ENCODE assay signal across 10 cellular contexts in the genomic region with DNA sequence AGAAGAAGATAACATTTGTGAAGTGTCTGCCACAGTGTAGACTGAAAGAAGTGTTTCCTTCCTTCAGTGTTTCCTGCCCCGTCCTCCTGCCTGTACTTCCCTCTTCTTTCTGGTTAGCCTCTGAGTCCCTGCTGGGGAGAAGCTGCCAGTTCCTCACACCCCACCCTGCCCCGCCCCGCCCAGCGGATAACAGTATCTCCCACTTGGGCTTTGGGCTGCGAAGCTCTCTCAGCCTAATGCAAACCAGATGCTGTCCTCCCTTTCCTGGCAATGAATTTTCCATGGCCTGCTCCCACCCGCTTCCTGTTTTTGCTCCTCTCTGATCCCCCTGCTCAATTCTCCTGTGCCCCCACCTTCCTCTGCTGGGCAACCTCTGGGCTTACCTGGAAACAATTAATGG. TPM values are rescaled to one million over a fixed set of nuclear protein-coding genes. Genes with fewer than 3 reads are reported as not detected.
A peak's percentile ranks its signal among the peaks of the same experiment; 100 is the strongest.
DNase-seq lines count a peak whose midpoint lies in the region; ATAC-seq and TF ChIP-seq lines count a peak whose summit lies in the region.
"Had no signal": no experiment of that assay in that cellular context is flagged by ENCODE, and none has a peak within 500 bp of the region (broad histone marks: within the 10 kb centered on the region; RNA-seq: fewer than 3 reads in every experiment).

No MANE protein-coding gene starts in this region.

- peaks cover 8% of the 10 kb centered on the region for H3K9me3 Mint-ChIP-seq in nephron progenitor cell
- H3K9me3 Mint-ChIP-seq: activated naive CD8-positive, alpha-beta T cell treated with anti-CD3 and anti-CD28 coated beads for 36 hours; neural crest cell had no signal

- no peaks in the 10 kb centered on the region for H4K20me1 ChIP-seq in fibroblast of lung (ENCODE audit: control insufficient read depth, extremely low read depth, insufficient read depth, low read length)

- H3K4me3 Mint-ChIP-seq in nephron progenitor cell: peak overlapping the region; percentile 59
- H3K4me3 Mint-ChIP-seq: activated naive CD8-positive, alpha-beta T cell treated with anti-CD3 and anti-CD28 coated beads for 36 hours; neural crest cell had no signal

- DNase-seq in AG10803 (ENCODE audit: low read depth): peak; percentile 84
- peak; percentile 23 for DNase-seq in OCI-M2 (lab: John Stamatoyannopoulos, UW; ENCODE audit: unreplicated experiment)
- peak; percentile 51 to 82 for DNase-seq in fibroblast of lung (ENCODE audit: low read depth in 2 of 2)
- peak; percentile 55 for DNase-seq in nephron progenitor cell
- no peak for DNase-seq in NCI-H1048 (lab: John Stamatoyannopoulos, UW)
- no peak for DNase-seq in activated naive CD4-positive, alpha-beta T cell treated with Interleukin-2 at 50 U/mL for 16 hours
- no peak for DNase-seq in ecto neural progenitor cell (ENCODE audit: low spot score)
- DNase-seq: activated naive CD8-positive, alpha-beta T cell treated with anti-CD3 and anti-CD28 coated beads for 36 hours had no signal

- H3K9ac ChIP-seq in fibroblast of lung (ENCODE audit: insufficient read depth, low read length): no peak overlapping the region

- H3K36me3 Mint-ChIP-seq in nephron progenitor cell (ENCODE audit: low read depth): no peaks in the 10 kb centered on the region
- H3K36me3 Mint-ChIP-seq: activated naive CD8-positive, alpha-beta T cell treated with anti-CD3 and anti-CD28 coated beads for 36 hours had no signal

- H3K36me3 ChIP-seq in fibroblast of lung (ENCODE audit: control insufficient read depth, insufficient read depth, low read length): no peaks in the 10 kb centered on the region

- no peaks in the 10 kb centered on the region for H3K79me2 ChIP-seq in fibroblast of lung (ENCODE audit: control insufficient read depth, insufficient read depth, low read length)

- H3K9me3 ChIP-seq in fibroblast of lung (ENCODE audit: control insufficient read depth, insufficient read depth, low read depth, low read length): no peaks in the 10 kb centered on the region

- peaks cover 8% of the 10 kb centered on the region for H3K27me3 ChIP-seq in fibroblast of lung (ENCODE audit: control insufficient read depth, insufficient read depth, low read length)

- TF ChIP-seq CTCF in AG10803 (conservative IDR thresholded peaks at IDR 0.05; ENCODE audit: low read length) (no peak), fibroblast of lung (conservative IDR thresholded peaks at IDR 0.05 in 1 of 2, IDR thresholded peaks at IDR 0.05 in 1 of 2; ENCODE audit: low read depth in 1 of 2, low read length in 2 of 2) (no peak), nephron progenitor cell (IDR thresholded peaks at IDR 0.05) (no peak)

- H3K27me3 Mint-ChIP-seq in nephron progenitor cell (ENCODE audit: low read depth, poor library complexity): peaks cover 25% of the 10 kb centered on the region

- peak overlapping the region; percentile 21 for H3K4me2 ChIP-seq in fibroblast of lung (ENCODE audit: extremely low read depth, insufficient read depth, low read length)

- H3K4me1 Mint-ChIP-seq in nephron progenitor cell: peaks cover 93% of the 10 kb centered on the region

- peaks cover 19% of the 10 kb centered on the region for H3K4me1 ChIP-seq in fibroblast of lung (ENCODE audit: control insufficient read depth, extremely low read depth, insufficient read depth, low read length)

- H3K27ac ChIP-seq in fibroblast of lung (ENCODE audit: insufficient read depth, low read length): peak overlapping the region; percentile 24

- H2AFZ ChIP-seq in fibroblast of lung (ENCODE audit: low read length): no peak overlapping the region

- H3K27ac Mint-ChIP-seq in nephron progenitor cell: peak overlapping the region; percentile 96
- H3K27ac Mint-ChIP-seq: activated naive CD8-positive, alpha-beta T cell treated with anti-CD3 and anti-CD28 coated beads for 36 hours had no signal

- no peak overlapping the region for H3K4me3 ChIP-seq in AG10803 (ENCODE audit: low read length)
- no peak overlapping the region for H3K4me3 ChIP-seq in fibroblast of lung (replicated peaks in 1 of 4; ENCODE audit: control extremely low read depth in 1 of 4, insufficient read depth in 1 of 4, low read depth in 3 of 4, low read length in 4 of 4)

- ATAC-seq in GM21619 (IDR thresholded peaks at IDR 0.05; ENCODE audit: unreplicated experiment): no peak

RNA-seq across cellular contexts. Expression of gene RAB3IL1, which starts 5.2 kb away (rescaled TPM):
- 13.4 TPM in 2 replicates for total RNA-seq in fibroblast of lung
- polyA plus RNA-seq in fibroblast of lung: 9.6 and 9.9 TPM in 2 replicates
- 14.7 and 15.8 TPM in 2 replicates for polyA plus RNA-seq in fibroblast of lung (2012)
- polyA minus RNA-seq in fibroblast of lung (ENCODE audit: low replicate concordance): 15.8 and 16.9 TPM in 2 replicates
- total RNA-seq: activated naive CD8-positive, alpha-beta T cell treated with anti-CD3 and anti-CD28 coated beads for 36 hours had no signal

RNA-seq across cellular contexts. Expression of gene BEST1, which starts 27.6 kb away (rescaled TPM):
- total RNA-seq in fibroblast of lung: 7.7 and 15.2 TPM in 2 replicates
- polyA plus RNA-seq in fibroblast of lung: 1.5 and 2.5 TPM in 2 replicates
- 2.7 and 3.0 TPM in 2 replicates for polyA plus RNA-seq in fibroblast of lung (2012)
- polyA minus RNA-seq in fibroblast of lung (ENCODE audit: low replicate concordance): 1.9 and 2.9 TPM in 2 replicates

RNA-seq across cellular contexts. Expression of gene FADS3, which starts 31.2 kb away (rescaled TPM):
- 112 and 224 TPM in 2 replicates for total RNA-seq in fibroblast of lung
- 40.9 and 79.9 TPM in 2 replicates for polyA plus RNA-seq in fibroblast of lung
- 53.3 and 89.2 TPM in 2 replicates for polyA plus RNA-seq in fibroblast of lung (2012)
- polyA minus RNA-seq in fibroblast of lung (ENCODE audit: low replicate concordance): 172 and 197 TPM in 2 replicates

RNA-seq across cellular contexts. Expression of gene FTH1, which starts 44.9 kb away (rescaled TPM):
- total RNA-seq in fibroblast of lung: 2,097 and 2,219 TPM in 2 replicates
- polyA plus RNA-seq in fibroblast of lung: 2,789 and 3,749 TPM in 2 replicates
- 6,217 and 7,699 TPM in 2 replicates for polyA plus RNA-seq in fibroblast of lung (2012)
- 2,081 and 2,338 TPM in 2 replicates for polyA minus RNA-seq in fibroblast of lung (ENCODE audit: low replicate concordance)

Comparison
In these comparisons a context has a peak if more than half of its experiments do, and no peak if none do; other contexts are left out.
1. DNase-seq: peak in AG10803 (single experiment), OCI-M2 (single experiment), fibroblast of lung (2 of 2) and nephron progenitor cell (single experiment); none in NCI-H1048 (single experiment), activated naive CD4-positive, alpha-beta T cell treated with Interleukin-2 at 50 U/mL for 16 hours (single experiment) and ecto neural progenitor cell (single experiment).